ENCODE assay signal across 8 cellular contexts in the genomic region with DNA sequence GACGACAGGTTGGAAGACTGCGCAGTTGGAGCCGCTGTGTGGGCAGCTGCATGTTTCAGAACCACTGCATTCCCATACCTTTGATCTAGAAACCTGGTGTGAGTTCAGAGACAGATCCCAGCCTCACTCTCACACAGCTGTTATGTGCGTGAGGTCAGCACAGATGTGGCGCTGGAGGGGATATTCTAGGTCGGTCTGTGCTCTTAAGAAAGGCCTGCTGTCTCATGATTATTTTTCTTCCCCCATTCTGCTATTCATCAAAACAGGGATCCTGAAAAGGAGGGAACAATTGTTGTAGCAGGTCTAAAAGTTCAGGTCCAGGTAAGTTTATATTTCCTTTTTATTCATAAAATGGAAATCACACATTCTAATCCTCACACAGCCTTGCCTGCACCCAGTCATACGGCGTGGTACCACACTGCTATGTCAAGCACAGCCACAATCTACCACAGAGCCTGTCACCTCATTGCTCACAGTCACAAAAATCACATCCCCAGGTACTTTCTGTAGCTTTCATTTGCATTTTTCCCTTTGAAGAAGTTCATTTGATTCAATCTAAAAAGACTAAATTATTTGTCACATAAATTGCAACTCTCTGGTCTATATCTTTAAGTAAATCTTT. TPM values are rescaled to one million over a fixed set of nuclear protein-coding genes. Genes with fewer than 3 reads are reported as not detected.
A peak's percentile ranks its signal among the peaks of the same experiment; 100 is the strongest.
DNase-seq lines count a peak whose midpoint lies in the region; ATAC-seq and TF ChIP-seq lines count a peak whose summit lies in the region.

No MANE protein-coding gene starts in this region.

- POLR2A ChIA-PET in PC-3 (lab: Charles Lee; ENCODE audit: unreplicated experiment) = no interaction called here

- H3K4me3 ChIP-seq in PC-3 (ENCODE audit: low read length) = peak overlapping the region; percentile 89; the same call in 1 of the 2 replicates
- peak overlapping the region; percentile 40 to 96 (median 84) for H3K4me3 ChIP-seq in dorsolateral prefrontal cortex
- H3K4me3 ChIP-seq in neuronal stem cell (ENCODE audit: low read length in 2 of 2) = peak overlapping the region in 1 of 2 donors; percentile 91

- no CpG with 5 or more reads among the region's 8 CpGs for WGBS in neuronal stem cell (ENCODE audit: extremely low coverage in 2 of 2, insufficient read length in 2 of 2, insufficient replicate concordance in 1 of 2), 2 donors

- DNase-seq in GM03348 (ENCODE audit: low spot score) (peak; percentile 16), PC-3 (no peak), dorsolateral prefrontal cortex (no peak), neuronal stem cell (ENCODE audit: low spot score) (no peak), NCI-H2196 treated with DMSO at 0.1 percent for 48 hours (lab: John Stamatoyannopoulos, UW; ENCODE audit: unreplicated experiment) (no peak), DMS 273 (lab: John Stamatoyannopoulos, UW; ENCODE audit: unreplicated experiment) (no peak), H4 (ENCODE audit: low spot score) (no peak)

- H3K23ac ChIP-seq in neuronal stem cell (ENCODE audit: low read depth, low read length, poor library complexity) = peak overlapping the region; percentile 66

- H3K79me1 ChIP-seq in neuronal stem cell (ENCODE audit: low read depth, low read length) = no peaks in the 10 kb centered on the region

- ATAC-seq in PC-3 (no peak), HG02610 (IDR thresholded peaks at IDR 0.05; ENCODE audit: unreplicated experiment) (no peak)

- CTCF ChIA-PET in PC-3 (lab: Charles Lee) = no interaction called here

- no peaks in the 10 kb centered on the region for H3K9me2 ChIP-seq in PC-3 (replicated peaks; ENCODE audit: low read length)

- H3K9me3 ChIP-seq in PC-3 (ENCODE audit: low read length) (no peaks in the 10 kb centered on the region), neuronal stem cell (replicated peaks in 1 of 2; ENCODE audit: control insufficient read depth in 2 of 2, insufficient read depth in 1 of 2, low read depth in 1 of 2, low read length in 2 of 2) (peaks cover 2 to 25% of the 10 kb centered on the region in 2 donors)

- H3F3A ChIP-seq in PC-3 (ENCODE audit: low read length, unreplicated experiment) = no peaks in the 10 kb centered on the region

- no peak overlapping the region for H2BK15ac ChIP-seq in neuronal stem cell (ENCODE audit: low read length)

- H3K27me3 ChIP-seq in PC-3 (ENCODE audit: low read length) = no peaks in the 10 kb centered on the region
- H3K27me3 ChIP-seq in dorsolateral prefrontal cortex = no peaks in the 10 kb centered on the region
- H3K27me3 ChIP-seq in neuronal stem cell (ENCODE audit: control insufficient read depth in 3 of 3, insufficient read depth in 3 of 3, low read depth in 1 of 3, low read length in 3 of 3) = no peaks in the 10 kb centered on the region

- BruUV-seq in PC-3 (replicated peaks; lab: Mats Ljungman, UMichigan) = no TSS peak

- H3K4ac ChIP-seq in neuronal stem cell (ENCODE audit: low read length) = no peak overlapping the region

- no peak overlapping the region for H2BK120ac ChIP-seq in neuronal stem cell (ENCODE audit: low read depth, low read length)

- H3K36me3 ChIP-seq in PC-3 (ENCODE audit: low read depth, low read length) = peaks cover 7% of the 10 kb centered on the region; the same call in 1 of the 2 replicates
- peaks cover 0 to 9% of the 10 kb centered on the region in 2 donors for H3K36me3 ChIP-seq in neuronal stem cell (replicated peaks in 1 of 2; ENCODE audit: control insufficient read depth in 2 of 2, insufficient read depth in 2 of 2, low read length in 2 of 2)

- no peak overlapping the region for H3K14ac ChIP-seq in neuronal stem cell (ENCODE audit: low read length)

- H2AFZ ChIP-seq in PC-3 (ENCODE audit: low read length) (peak overlapping the region; percentile 95), neuronal stem cell (ENCODE audit: low read length) (peak overlapping the region; percentile 95)

- no peak overlapping the region for H3K18ac ChIP-seq in neuronal stem cell (ENCODE audit: low read length)

- peak overlapping the region; percentile 93 for H3K9ac ChIP-seq in PC-3 (ENCODE audit: low read length)
- no peak overlapping the region for H3K9ac ChIP-seq in neuronal stem cell (ENCODE audit: low read depth, low read length, poor library complexity)

- no peak overlapping the region for H4K8ac ChIP-seq in neuronal stem cell (ENCODE audit: low read depth, low read length)

- intact Hi-C loops in PC-3 (cut with micrococcal nuclease) (no loop called here), dorsolateral prefrontal cortex (cut with DNase I) (loop anchor here in 1 of 2 donors (1.0 kb wide), 1 partner anchor 26 kb away; a partner anchor contains a TSS)

- no peaks in the 10 kb centered on the region for H4K20me1 ChIP-seq in PC-3 (ENCODE audit: low read length)

- H3K4me2 ChIP-seq in PC-3 (ENCODE audit: low read length) (peak overlapping the region; percentile 92), neuronal stem cell (ENCODE audit: insufficient read depth, low read length, poor library complexity, severe bottlenecking) (peak overlapping the region; percentile 90)

- no peak overlapping the region for H2AK5ac ChIP-seq in neuronal stem cell (ENCODE audit: low read depth, low read length)

- H2BK5ac ChIP-seq in neuronal stem cell (ENCODE audit: low read length) = no peak overlapping the region

- H3K4me1 ChIP-seq in PC-3 (ENCODE audit: insufficient read depth, low read length) = peaks cover 19% of the 10 kb centered on the region
- peaks cover 2 to 5% of the 10 kb centered on the region in 2 donors for H3K4me1 ChIP-seq in neuronal stem cell (ENCODE audit: control insufficient read depth in 2 of 2, insufficient read depth in 1 of 2, low read depth in 1 of 2, low read length in 2 of 2)

- H3K79me2 ChIP-seq in PC-3 (ENCODE audit: low read length) = peaks cover 13% of the 10 kb centered on the region

- TF ChIP-seq CTCF in PC-3 (conservative IDR thresholded peaks at IDR 0.05; ENCODE audit: low read depth, low read length) = no peak
- TF ChIP-seq CTCF in dorsolateral prefrontal cortex (IDR thresholded peaks at IDR 0.05 in 54 of 56, conservative IDR thresholded peaks at IDR 0.05 in 2 of 56; ENCODE audit: low read depth in 1 of 56, partially characterized antibody in 56 of 56) = no peak

- no peak overlapping the region for H2BK12ac ChIP-seq in neuronal stem cell (ENCODE audit: low read length)

- H3K27ac ChIP-seq in PC-3 (ENCODE audit: low read length) = peak overlapping the region; percentile 90
- H3K27ac ChIP-seq in dorsolateral prefrontal cortex = peak overlapping the region in 53 of 59 donors; percentile 48 to 96 (median 90)
- H3K27ac ChIP-seq in neuronal stem cell (replicated peaks; ENCODE audit: low read length) = no peak overlapping the region

- H4K91ac ChIP-seq in neuronal stem cell (ENCODE audit: low read depth, low read length, poor library complexity) = no peak overlapping the region

RNA-seq across cellular contexts. Expression of a gene that starts 0.8 kb away (rescaled TPM):
- total RNA-seq in PC-3 (2014; rRNA removed) (0.69 and 2.5 TPM in 2 replicates), dorsolateral prefrontal cortex (10 to 100 TPM in 103 of 120 experiments, 1 to 10 TPM in 17; 5.7 to 28.7 (median 12.8) TPM)
- 0.93 TPM for polyA plus RNA-seq in neuronal stem cell (2013, experiment 1 of 2)
- 0.83 TPM for polyA plus RNA-seq in neuronal stem cell (2013, experiment 2 of 2)
- 4.2 and 5.5 TPM in 2 replicates for total RNA-seq in H4 (2014; rRNA removed; shearing (Covaris generic))

RNA-seq across cellular contexts. Expression of a gene that starts 26.7 kb away (rescaled TPM):
- total RNA-seq in PC-3 (2014; rRNA removed) (241 and 258 TPM in 2 replicates), dorsolateral prefrontal cortex (100 to 1,000 TPM in 12 of 120 experiments, 10 to 100 TPM in 108; 48.2 to 109 (median 89.0) TPM)
- 53.0 TPM for polyA plus RNA-seq in neuronal stem cell (2013, experiment 1 of 2)
- 55.0 TPM for polyA plus RNA-seq in neuronal stem cell (2013, experiment 2 of 2)
- total RNA-seq in H4 (2014; rRNA removed; shearing (Covaris generic)) = 263 and 299 TPM in 2 replicates

RNA-seq across cellular contexts. Expression of a gene that starts 58.3 kb away (rescaled TPM):
- total RNA-seq in PC-3 (2014; rRNA removed) (7.1 and 8.5 TPM in 2 replicates), dorsolateral prefrontal cortex (10 to 100 TPM; 35.3 to 86.8 (median 54.0) TPM)
- polyA plus RNA-seq in neuronal stem cell (2013, experiment 1 of 2) = 6.4 TPM
- polyA plus RNA-seq in neuronal stem cell (2013, experiment 2 of 2) = 7.4 TPM
- total RNA-seq in H4 (2014; rRNA removed; shearing (Covaris generic)) = 5.9 and 9.8 TPM in 2 replicates
